1 cellular context compared by ENCODE assay signal in genomic region chr20:11687546-11688292, GRCh38.
TF ChIP-seq lines count a peak whose summit lies in the region.

No MANE protein-coding gene starts in this region.

TF ChIP-seq in HepG2, 621 proteins besides CTCF, POLR2A, EP300 and RAD21 (continued from another document):
- no peak for TF ChIP-seq STAT6 (CRISPR knock-in tag; IDR thresholded peaks at IDR 0.05; ENCODE audit: borderline replicate concordance)
- TF ChIP-seq TBP (CRISPR knock-in tag; IDR thresholded peaks at IDR 0.05) = no peak
- TF ChIP-seq REXO4 (CRISPR knock-in tag; IDR thresholded peaks at IDR 0.05; ENCODE audit: borderline replicate concordance) = no peak
- TF ChIP-seq ZSCAN25 (CRISPR knock-in tag; IDR thresholded peaks at IDR 0.05) = no peak
- no peak for TF ChIP-seq AHR (CRISPR knock-in tag; IDR thresholded peaks at IDR 0.05)
- TF ChIP-seq TRIM24 (CRISPR knock-in tag; IDR thresholded peaks at IDR 0.05) = no peak
- TF ChIP-seq SIN3B (IDR thresholded peaks at IDR 0.05; ENCODE audit: low read length) = no peak
- no peak for TF ChIP-seq ZBTB46 (CRISPR knock-in tag; IDR thresholded peaks at IDR 0.05; ENCODE audit: borderline replicate concordance)
- no peak for TF ChIP-seq ARNT2 (CRISPR knock-in tag; IDR thresholded peaks at IDR 0.05; ENCODE audit: low read depth)
- TF ChIP-seq JARID2 (CRISPR knock-in tag; IDR thresholded peaks at IDR 0.05; ENCODE audit: insufficient replicate concordance) = no peak
- peak; percentile 78 for TF ChIP-seq ZGPAT (CRISPR knock-in tag; IDR thresholded peaks at IDR 0.05)
- no peak for TF ChIP-seq HOXA5 (CRISPR knock-in tag; IDR thresholded peaks at IDR 0.05)
- no peak for TF ChIP-seq MLLT10 (CRISPR knock-in tag; IDR thresholded peaks at IDR 0.05)
- no peak for TF ChIP-seq NR2F2 (IDR thresholded peaks at IDR 0.05; ENCODE audit: borderline replicate concordance, low read depth)
- no peak for TF ChIP-seq RBAK (CRISPR knock-in tag; IDR thresholded peaks at IDR 0.05)
- TF ChIP-seq ZFAT (CRISPR knock-in tag; conservative IDR thresholded peaks at IDR 0.05) = no peak
- no peak for TF ChIP-seq SMAD9 (CRISPR knock-in tag; IDR thresholded peaks at IDR 0.05)
- TF ChIP-seq PHF21A (CRISPR knock-in tag; IDR thresholded peaks at IDR 0.05) = no peak; the same call in 1 of the 2 replicates
- no peak for TF ChIP-seq NAIF1 (CRISPR knock-in tag; IDR thresholded peaks at IDR 0.05; ENCODE audit: borderline replicate concordance)
- TF ChIP-seq SP5 (CRISPR knock-in tag; IDR thresholded peaks at IDR 0.05; ENCODE audit: borderline replicate concordance, low read depth) = no peak
- no peak for TF ChIP-seq E2F1 (CRISPR knock-in tag; IDR thresholded peaks at IDR 0.05)
- no peak for TF ChIP-seq ZNF160 (CRISPR knock-in tag; IDR thresholded peaks at IDR 0.05)
